In genomic region chr7:87218941-87219544, GRCh38 we compare ENCODE assay signal across 7 cellular contexts. TPM values are rescaled to one million over a fixed set of nuclear protein-coding genes. Genes with fewer than 3 reads are reported as not detected.
A peak's percentile ranks its signal among the peaks of the same experiment; 100 is the strongest.
DNase-seq lines count a peak whose midpoint lies in the region; ATAC-seq, FAIRE-seq and TF ChIP-seq lines count a peak whose summit lies in the region.

No MANE protein-coding gene starts in this region.

- POLR2A ChIA-PET in K562 (lab: Yijun Ruan, JAX), result interaction anchor here (1.0 kb wide), 1 partner anchor 12 kb away, joined by 3 read pairs; no protein-coding TSS in a partner anchor

- H3K4me2 ChIP-seq in K562 (ENCODE audit: insufficient read depth, low read length), result peak overlapping the region; percentile 81

- peak; percentile 23 for DNase-seq in GM12891 (ENCODE audit: insufficient read length, low spot score)
- DNase-seq in RPMI8226, result peak; percentile 71
- DNase-seq in K562 (ENCODE audit: extremely low read depth in 1 of 4, low spot score in 3 of 4), result peak; percentile 35 to 45 (median 42)
- DNase-seq in sciatic nerve (ENCODE audit: low spot score), result peak; percentile 76

- FAIRE-seq in GM12891 (lab: Jason Lieb, UNC) (no peak), K562 (lab: Jason Lieb, UNC) (no peak)

- CTCF ChIA-PET in K562 (lab: Yijun Ruan, JAX; ENCODE audit: low intra/inter-chr PET ratio), result no interaction called here

- H2AFZ ChIP-seq in K562 (ENCODE audit: low read depth, low read length), result peak overlapping the region; percentile 93

- ATAC-seq in HG02852 (IDR thresholded peaks at IDR 0.05; ENCODE audit: unreplicated experiment), result peak; percentile 6
- peak; percentile 57 for ATAC-seq in K562
- ATAC-seq in sciatic nerve, result peak; percentile 74
- no peak for ATAC-seq in HG03565 (IDR thresholded peaks at IDR 0.05; ENCODE audit: unreplicated experiment)

- H3K36me3 ChIP-seq in K562 (ENCODE audit: control insufficient read depth, insufficient read depth, low read length), result no peaks in the 10 kb centered on the region

- H3K27ac ChIP-seq in K562 (ENCODE audit: extremely low read depth, low read depth, low read length), result peak overlapping the region; percentile 9; the same call in 1 of the 3 replicates

- no TSS peak for BruUV-seq in K562 (replicated peaks; lab: Mats Ljungman, UMichigan)

- TF ChIP-seq POLR2A in GM12891 (IDR thresholded peaks at IDR 0.05; ENCODE audit: low read depth, low read length) (no peak), K562 (conservative IDR thresholded peaks at IDR 0.05) (no peak)

- TF ChIP-seq EP300 in K562 (IDR thresholded peaks at IDR 0.05; ENCODE audit: low read length), result no peak

- peak overlapping the region; percentile 38 to 88; a peak in 3 of 4 replicates for H3K9ac ChIP-seq in K562 (ENCODE audit: insufficient read depth in 1 of 2, low read depth in 2 of 2, low read length in 2 of 2)

- peak overlapping the region; percentile 61 for H3K4me3 ChIP-seq in K562
- peak overlapping the region; percentile 83 for H3K4me3 ChIP-seq in iPS-11a (ENCODE audit: low read depth, low read length)

- H4K20me1 ChIP-seq in K562 (replicated peaks; ENCODE audit: control insufficient read depth, insufficient read depth, low read length), result no peaks in the 10 kb centered on the region

- no peaks in the 10 kb centered on the region for H3K9me3 ChIP-seq in K562 (replicated peaks; ENCODE audit: control insufficient read depth, insufficient read depth, low read depth, low read length)

- in situ Hi-C loops in K562 (cut with MboI), result no loop called here

- H3K4me1 ChIP-seq in K562 (replicated peaks in 1 of 2; ENCODE audit: control insufficient read depth in 2 of 2, insufficient read depth in 2 of 2, low read length in 2 of 2), result peaks cover 11 to 18% of the 10 kb centered on the region in 2 experiments; a peak in 4 of 5 replicates

- 0 out of 6 replicates have a peak, but pooled peaks of 1 of the 3 experiments have one; percentile 20 for TF ChIP-seq CTCF in K562 (IDR thresholded peaks at IDR 0.05 in 2 of 3, conservative IDR thresholded peaks at IDR 0.05 in 1 of 3; ENCODE audit: insufficient read depth in 2 of 3, low read depth in 1 of 3, low read length in 3 of 3)

- 18% methylated on average over 16 of the region's 16 CpGs for WGBS in K562 (ENCODE audit: insufficient coverage, low coverage, missing lambda C conversion rate)

- intact Hi-C loops in K562 (cut with micrococcal nuclease), result loop anchor here (2.0 to 10.0 kb wide), 2 partner anchors 66 to 656 kb away; partner anchors contain the start of genes DBF4, DMTF1 and SLC25A40
- intact Hi-C loops in sciatic nerve (cut with DNase I), result no loop called here

- no peak for TF ChIP-seq RAD21 in K562 (CRISPR knock-in tag; conservative IDR thresholded peaks at IDR 0.05 in 1 of 2, IDR thresholded peaks at IDR 0.05 in 1 of 2)

- no peaks in the 10 kb centered on the region for H3K9me1 ChIP-seq in K562 (ENCODE audit: control insufficient read depth, insufficient read depth, low read length)

- H3K27me3 ChIP-seq in K562 (ENCODE audit: control insufficient read depth in 2 of 2, insufficient read depth in 2 of 2, low read length in 2 of 2), result peaks cover 24 to 29% of the 10 kb centered on the region in 2 experiments; a peak in 4 of 5 replicates

- no peaks in the 10 kb centered on the region for H3K79me2 ChIP-seq in K562 (ENCODE audit: control insufficient read depth, insufficient read depth, low read length)

TF ChIP-seq in GM12891, 5 proteins besides CTCF, POLR2A, EP300 and RAD21:
- TF ChIP-seq POU2F2 (IDR thresholded peaks at IDR 0.05; ENCODE audit: low read depth, low read length), result no peak
- peak; percentile 49 for TF ChIP-seq SPI1 (IDR thresholded peaks at IDR 0.05; ENCODE audit: low read depth, low read length)

TF ChIP-seq in K562, 482 proteins besides CTCF, POLR2A, EP300 and RAD21 (continues in another document):
- 0 out of 2 replicates have a peak, but pooled peaks have one; percentile 18 for TF ChIP-seq CBFB (CRISPR knock-in tag; IDR thresholded peaks at IDR 0.05)
- TF ChIP-seq, protein P1, sequence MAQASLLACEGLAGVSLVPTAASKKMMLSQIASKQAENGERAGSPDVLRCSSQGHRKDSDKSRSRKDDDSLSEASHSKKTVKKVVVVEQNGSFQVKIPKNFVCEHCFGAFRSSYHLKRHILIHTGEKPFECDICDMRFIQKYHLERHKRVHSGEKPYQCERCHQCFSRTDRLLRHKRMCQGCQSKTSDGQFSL (CRISPR knock-in tag; IDR thresholded peaks at IDR 0.05), result 0 out of 2 replicates have a peak, but pooled peaks have one; percentile 29
- TF ChIP-seq, protein P1 (tag; IDR thresholded peaks at IDR 0.05), result peak in 1 of 2 experiments; percentile 67; a peak in 1 of 4 replicates
- no peak for TF ChIP-seq MYBL2 (IDR thresholded peaks at IDR 0.05; ENCODE audit: low read depth)
- no peak for TF ChIP-seq MYBL2 (CRISPR knock-in tag; IDR thresholded peaks at IDR 0.05; ENCODE audit: borderline replicate concordance)
- TF ChIP-seq EP400 (IDR thresholded peaks at IDR 0.05), result no peak
- TF ChIP-seq, protein P2, sequence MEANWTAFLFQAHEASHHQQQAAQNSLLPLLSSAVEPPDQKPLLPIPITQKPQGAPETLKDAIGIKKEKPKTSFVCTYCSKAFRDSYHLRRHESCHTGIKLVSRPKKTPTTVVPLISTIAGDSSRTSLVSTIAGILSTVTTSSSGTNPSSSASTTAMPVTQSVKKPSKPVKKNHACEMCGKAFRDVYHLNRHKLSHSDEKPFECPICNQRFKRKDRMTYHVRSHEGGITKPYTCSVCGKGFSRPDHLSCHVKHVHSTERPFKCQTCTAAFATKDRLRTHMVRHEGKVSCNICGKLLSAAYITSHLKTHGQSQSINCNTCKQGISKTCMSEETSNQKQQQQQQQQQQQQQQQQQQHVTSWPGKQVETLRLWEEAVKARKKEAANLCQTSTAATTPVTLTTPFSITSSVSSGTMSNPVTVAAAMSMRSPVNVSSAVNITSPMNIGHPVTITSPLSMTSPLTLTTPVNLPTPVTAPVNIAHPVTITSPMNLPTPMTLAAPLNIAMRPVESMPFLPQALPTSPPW (CRISPR knock-in tag; IDR thresholded peaks at IDR 0.05), result no peak
- TF ChIP-seq STAT6 (CRISPR knock-in tag; IDR thresholded peaks at IDR 0.05), result 0 out of 2 replicates have a peak, but pooled peaks have one; percentile 30
- no peak for TF ChIP-seq NCOA4 (IDR thresholded peaks at IDR 0.05; ENCODE audit: partially characterized antibody)
- peak; percentile 55 for TF ChIP-seq SAP30 (IDR thresholded peaks at IDR 0.05; ENCODE audit: borderline replicate concordance, insufficient read depth, low read depth, low read length, poor library complexity, severe bottlenecking)

RNA-seq across cellular contexts. Expression of gene TMEM243, which starts 0.5 kb away (rescaled TPM):
- polyA plus RNA-seq in GM12891 (2012; ENCODE audit: low read depth, missing spikeins), result 90.1 TPM
- 3.9 and 7.3 TPM in 2 replicates for total RNA-seq in K562 (2011; cell fraction: chromatin; rRNA removed; ENCODE audit: low replicate concordance)
- total RNA-seq in K562 (2011; cell fraction: nucleolus; rRNA removed), result 2.2 and 3.9 TPM in 2 replicates
- 4.3 and 6.5 TPM in 2 replicates for total RNA-seq in K562 (2011; cell fraction: nucleoplasm; rRNA removed)
- total RNA-seq in K562 (2014; rRNA removed) (6.6 and 8.6 TPM in 2 replicates), K562 (2014; rRNA removed; fragmentation: Illumina TruSeq; extraction: Trizol) (8.4 and 8.6 TPM in 2 replicates), K562 (2015; rRNA removed; fragmentation: Illumina TruSeq; extraction: Trizol) (5.2 and 6.7 TPM in 2 replicates), K562 (2021) (5.7 and 6.1 TPM in 2 replicates), sciatic nerve (24.6 TPM)
- polyA plus RNA-seq in K562 (2011; rRNA removed) (5.1 and 6.3 TPM in 2 replicates), K562 (2014; fragmentation: Illumina TruSeq; extraction: Trizol) (6.3 and 6.6 TPM in 2 replicates), K562 (2014; fragmentation: Nextera tagmentation; extraction: Ambion mirVana) (1 to 10 TPM; 3.9 to 4.2 TPM), K562 (2014; rRNA removed) (7.2 and 8.5 TPM in 2 replicates)
- polyA plus RNA-seq in K562 (2011; cell fraction: cytosol; rRNA removed), result 1.8 and 4.2 TPM in 2 replicates
- polyA plus RNA-seq in K562 (2011; cell fraction: nucleus; rRNA removed), result 4.3 and 6.7 TPM in 2 replicates
- 5.5 and 18.3 TPM in 2 replicates for polyA plus RNA-seq in K562 (2012)
- 3.7 and 3.8 TPM in 2 replicates for polyA minus RNA-seq in K562 (2011; rRNA and poly(A)+ RNA removed)
- 3.5 TPM in 1 of 2 replicates, not detected in the other for polyA minus RNA-seq in K562 (2011; cell fraction: cytosol; rRNA and poly(A)+ RNA removed)
- polyA minus RNA-seq in K562 (2011; cell fraction: nucleus; rRNA and poly(A)+ RNA removed), result 2.3 and 7.2 TPM in 2 replicates

Comparison
In these comparisons a context has a peak if more than half of its experiments do, and no peak if none do; other contexts are left out.
1. DNase-seq: peak in every context shown above with its lines; median percentile 76 in sciatic nerve; 71 in RPMI8226; 42 in K562; 23 in GM12891.